In genomic region chrX:16852617-16853179, GRCh38 we compare ENCODE assay signal across 17 cellular contexts. TPM values are rescaled to one million over a fixed set of nuclear protein-coding genes. Genes with fewer than 3 reads are reported as not detected.
DNase-seq lines count a peak whose midpoint lies in the region; ATAC-seq and TF ChIP-seq lines count a peak whose summit lies in the region.
"Had no signal": no experiment of that assay in that cellular context is flagged by ENCODE, and none has a peak within 500 bp of the region (broad histone marks: within the 10 kb centered on the region; RNA-seq: fewer than 3 reads in every experiment).

No MANE protein-coding gene starts in this region.

- no peaks in the 10 kb centered on the region for H3K27me3 Mint-ChIP-seq in activated CD4-positive, alpha-beta memory T cell treated with anti-CD3 and anti-CD28 coated beads for 36 hours
- H3K27me3 Mint-ChIP-seq in activated CD4-positive, alpha-beta memory T cell treated with anti-CD3 and anti-CD28 coated beads, Interleukin-2, amount 10 ng/mL, durations not matched to agents 7 days and 5 days: no peaks in the 10 kb centered on the region
- no peaks in the 10 kb centered on the region for H3K27me3 Mint-ChIP-seq in Caco-2 (ENCODE audit: insufficient read depth, unreplicated experiment)
- H3K27me3 Mint-ChIP-seq in naive thymus-derived CD4-positive, alpha-beta T cell: no peaks in the 10 kb centered on the region
- H3K27me3 Mint-ChIP-seq: T-cell had no signal

- no peak overlapping the region for H3K4me3 Mint-ChIP-seq in activated CD4-positive, alpha-beta memory T cell treated with anti-CD3 and anti-CD28 coated beads for 36 hours
- H3K4me3 Mint-ChIP-seq in activated CD4-positive, alpha-beta memory T cell treated with anti-CD3 and anti-CD28 coated beads, Interleukin-2, amount 10 ng/mL, durations not matched to agents 7 days and 5 days: no peak overlapping the region
- H3K4me3 Mint-ChIP-seq in Caco-2 (ENCODE audit: unreplicated experiment): no peak overlapping the region
- no peak overlapping the region for H3K4me3 Mint-ChIP-seq in naive thymus-derived CD4-positive, alpha-beta T cell
- H3K4me3 Mint-ChIP-seq: T-cell had no signal

- ATAC-seq in Panc1 (no peak), HG03139 (IDR thresholded peaks at IDR 0.05; ENCODE audit: unreplicated experiment) (no peak)
- ATAC-seq in naive thymus-derived CD4-positive, alpha-beta T cell: peak; percentile 72
- ATAC-seq: T-cell had no signal

- intact Hi-C loops in activated CD4-positive, alpha-beta memory T cell treated with anti-CD3 and anti-CD28 coated beads for 36 hours (cut with micrococcal nuclease): loop anchor here (2.0 kb wide), 1 partner anchor 16 kb away; no protein-coding TSS in a partner anchor
- intact Hi-C loops in Caco-2 (cut with micrococcal nuclease; ENCODE audit: unreplicated experiment): no loop called here
- intact Hi-C loops in Panc1 (cut with micrococcal nuclease; ENCODE audit: unreplicated experiment): no loop called here
- intact Hi-C loops in naive thymus-derived CD4-positive, alpha-beta T cell (cut with micrococcal nuclease): no loop called here
- intact Hi-C loops in transverse colon (cut with DNase I; ENCODE audit: low total_unique reads): no loop called here

- CTCF ChIA-PET in activated CD4-positive, alpha-beta memory T cell treated with anti-CD3 and anti-CD28 coated beads for 36 hours (lab: Charles Lee): interaction anchor here (0.7 to 1.1 kb wide), 2 partner anchors 27 to 32 kb away, joined by 3 to 4 read pairs; no protein-coding TSS in a partner anchor
- CTCF ChIA-PET in activated CD4-positive, alpha-beta memory T cell treated with anti-CD3 and anti-CD28 coated beads, Interleukin-2, amount 10 ng/mL, durations not matched to agents 7 days and 5 days (lab: Charles Lee): interaction anchor here (1.3 kb wide), 1 partner anchor 31 kb away, joined by 3 read pairs; no protein-coding TSS in a partner anchor
- CTCF ChIA-PET in Caco-2 (lab: Charles Lee): no interaction called here
- CTCF ChIA-PET in Panc1 (lab: Charles Lee): no interaction called here
- CTCF ChIA-PET in naive thymus-derived CD4-positive, alpha-beta T cell (lab: Charles Lee): interaction anchor here (0.6 kb wide), 1 partner anchor 18 kb away, joined by 7 read pairs; no protein-coding TSS in a partner anchor

- no peak overlapping the region for H3K27ac ChIP-seq in Panc1 (ENCODE audit: low read length)
- no peak overlapping the region for H3K27ac ChIP-seq in naive thymus-derived CD4-positive, alpha-beta T cell (ENCODE audit: low read depth, low read length)
- H3K27ac ChIP-seq in transverse colon: no peak overlapping the region
- H3K27ac ChIP-seq: BLaER1 had no signal

- peak overlapping the region; percentile 60 for H3K27ac Mint-ChIP-seq in activated CD4-positive, alpha-beta memory T cell treated with anti-CD3 and anti-CD28 coated beads for 36 hours
- H3K27ac Mint-ChIP-seq in activated CD4-positive, alpha-beta memory T cell treated with anti-CD3 and anti-CD28 coated beads, Interleukin-2, amount 10 ng/mL, durations not matched to agents 7 days and 5 days: no peak overlapping the region
- no peak overlapping the region for H3K27ac Mint-ChIP-seq in Caco-2 (ENCODE audit: unreplicated experiment)
- H3K27ac Mint-ChIP-seq in naive thymus-derived CD4-positive, alpha-beta T cell: no peak overlapping the region
- H3K27ac Mint-ChIP-seq: T-cell had no signal

- BruUV-seq in Caco-2 (replicated peaks; lab: Mats Ljungman, UMichigan): TSS peak; percentile 16
- TSS peak; percentile 45 for BruUV-seq in Panc1 (replicated peaks; lab: Mats Ljungman, UMichigan)

- WGBS in transverse colon (ENCODE audit: low coverage in 1 of 2), 2 donors: 91 to 100% methylated on average over 1 to 12 of the region's 12 CpGs

- POLR2A ChIA-PET in activated CD4-positive, alpha-beta memory T cell treated with anti-CD3 and anti-CD28 coated beads for 36 hours (lab: Charles Lee): no interaction called here
- POLR2A ChIA-PET in activated CD4-positive, alpha-beta memory T cell treated with anti-CD3 and anti-CD28 coated beads, Interleukin-2, amount 10 ng/mL, durations not matched to agents 7 days and 5 days (lab: Charles Lee): interaction anchor here (0.6 to 1.2 kb wide), 2 partner anchors 8 to 20 kb away, joined by 3 to 4 read pairs; no protein-coding TSS in a partner anchor
- POLR2A ChIA-PET in Caco-2 (lab: Charles Lee): no interaction called here
- POLR2A ChIA-PET in Panc1 (lab: Charles Lee): no interaction called here
- POLR2A ChIA-PET in naive thymus-derived CD4-positive, alpha-beta T cell (lab: Charles Lee): no interaction called here

- H3K9me3 Mint-ChIP-seq in activated CD4-positive, alpha-beta memory T cell treated with anti-CD3 and anti-CD28 coated beads for 36 hours: no peaks in the 10 kb centered on the region
- no peaks in the 10 kb centered on the region for H3K9me3 Mint-ChIP-seq in activated CD4-positive, alpha-beta memory T cell treated with anti-CD3 and anti-CD28 coated beads, Interleukin-2, amount 10 ng/mL, durations not matched to agents 7 days and 5 days
- H3K9me3 Mint-ChIP-seq in Caco-2 (ENCODE audit: unreplicated experiment): no peaks in the 10 kb centered on the region
- peaks cover 0 to 3% (median 0%) of the 10 kb centered on the region in 11 donors for H3K9me3 Mint-ChIP-seq in naive thymus-derived CD4-positive, alpha-beta T cell
- H3K9me3 Mint-ChIP-seq: T-cell had no signal

- H3K27me3 ChIP-seq in Caco-2 (replicated peaks; ENCODE audit: control insufficient read depth, insufficient read depth, low read length) (no peaks in the 10 kb centered on the region), Panc1 (ENCODE audit: control insufficient read depth, insufficient read depth, low read length) (no peaks in the 10 kb centered on the region), transverse colon (no peaks in the 10 kb centered on the region)
- H3K27me3 ChIP-seq in naive thymus-derived CD4-positive, alpha-beta T cell (ENCODE audit: control insufficient read depth in 2 of 2, insufficient read depth in 2 of 2, low read length in 2 of 2): no peaks in the 10 kb centered on the region
- H3K27me3 ChIP-seq: BLaER1 had no signal

- no peak for TF ChIP-seq POLR2A in transverse colon (IDR thresholded peaks at IDR 0.05)

- no peaks in the 10 kb centered on the region; the same call in 1 of the 2 replicates for H3K36me3 ChIP-seq in Caco-2 (ENCODE audit: control insufficient read depth, insufficient read depth, low read length)
- H3K36me3 ChIP-seq in Panc1 (ENCODE audit: control insufficient read depth, insufficient read depth, low read length): peaks cover 11% of the 10 kb centered on the region
- peaks cover 3 to 55% (median 4%) of the 10 kb centered on the region in 3 experiments for H3K36me3 ChIP-seq in naive thymus-derived CD4-positive, alpha-beta T cell (ENCODE audit: control insufficient read depth in 2 of 3, insufficient read depth in 3 of 3, low read length in 3 of 3)
- no peaks in the 10 kb centered on the region for H3K36me3 ChIP-seq in transverse colon

- H3K4me3 ChIP-seq in Caco-2 (ENCODE audit: low read depth, low read length) (no peak overlapping the region), Panc1 (ENCODE audit: low read depth in 2 of 2, low read length in 2 of 2) (no peak overlapping the region), transverse colon (no peak overlapping the region)
- no peak overlapping the region for H3K4me3 ChIP-seq in naive thymus-derived CD4-positive, alpha-beta T cell (ENCODE audit: low read length)
- H3K4me3 ChIP-seq: BLaER1 had no signal

- peak; percentile 12 for DNase-seq in activated CD4-positive, alpha-beta memory T cell treated with anti-CD3 and anti-CD28 coated beads for 36 hours
- DNase-seq in activated CD4-positive, alpha-beta memory T cell treated with anti-CD3 and anti-CD28 coated beads, Interleukin-2, amount 10 ng/mL, durations not matched to agents 7 days and 5 days: no peak
- DNase-seq in Caco-2 (no peak), Panc1 (ENCODE audit: low read depth, low spot score) (no peak), transverse colon (no peak)
- no peak for DNase-seq in naive thymus-derived CD4-positive, alpha-beta T cell
- no peak for DNase-seq in stimulated activated CD4-positive, alpha-beta T cell treated with anti-CD3 and anti-CD28 coated beads, Interleukin-4, amount 100 ng/mL, for 1 hour
- DNase-seq: NCI-H1694 treated with DMSO at 0.1 percent for 48 hours, NCI-H2227 treated with DMSO at 0.1 percent for 48 hours, NCI-H82, nucleus accumbens, OCI-M1, retina, substantia nigra, T-cell had no signal

- peaks cover 55% of the 10 kb centered on the region for H3K4me1 Mint-ChIP-seq in activated CD4-positive, alpha-beta memory T cell treated with anti-CD3 and anti-CD28 coated beads for 36 hours (ENCODE audit: low read depth)
- peaks cover 33% of the 10 kb centered on the region for H3K4me1 Mint-ChIP-seq in activated CD4-positive, alpha-beta memory T cell treated with anti-CD3 and anti-CD28 coated beads, Interleukin-2, amount 10 ng/mL, durations not matched to agents 7 days and 5 days
- H3K4me1 Mint-ChIP-seq in Caco-2 (ENCODE audit: low read depth, unreplicated experiment): no peaks in the 10 kb centered on the region
- H3K4me1 Mint-ChIP-seq in naive thymus-derived CD4-positive, alpha-beta T cell: peaks cover 0 to 15% (median 0%) of the 10 kb centered on the region in 7 donors

- TF ChIP-seq EP300 in transverse colon (IDR thresholded peaks at IDR 0.05; ENCODE audit: low read depth): no peak

- peaks cover 47% of the 10 kb centered on the region for H3K36me3 Mint-ChIP-seq in activated CD4-positive, alpha-beta memory T cell treated with anti-CD3 and anti-CD28 coated beads for 36 hours
- H3K36me3 Mint-ChIP-seq in activated CD4-positive, alpha-beta memory T cell treated with anti-CD3 and anti-CD28 coated beads, Interleukin-2, amount 10 ng/mL, durations not matched to agents 7 days and 5 days (ENCODE audit: low read depth): peaks cover 70% of the 10 kb centered on the region
- H3K36me3 Mint-ChIP-seq in Caco-2 (ENCODE audit: insufficient read depth, unreplicated experiment): peaks cover 61% of the 10 kb centered on the region
- peaks cover 3 to 74% (median 9%) of the 10 kb centered on the region in 5 donors for H3K36me3 Mint-ChIP-seq in naive thymus-derived CD4-positive, alpha-beta T cell

- H3K9me3 ChIP-seq in Caco-2 (no peaks in the 10 kb centered on the region), Panc1 (ENCODE audit: control insufficient read depth, insufficient read depth, low read depth, low read length) (no peaks in the 10 kb centered on the region), transverse colon (no peaks in the 10 kb centered on the region)
- no peaks in the 10 kb centered on the region for H3K9me3 ChIP-seq in naive thymus-derived CD4-positive, alpha-beta T cell (ENCODE audit: control insufficient read depth in 2 of 3, low read length in 3 of 3)
- H3K9me3 ChIP-seq: BLaER1 had no signal

- no peaks in the 10 kb centered on the region for H3K4me1 ChIP-seq in Caco-2
- no peaks in the 10 kb centered on the region for H3K4me1 ChIP-seq in Panc1 (ENCODE audit: control insufficient read depth, insufficient read depth, low read length)
- H3K4me1 ChIP-seq in naive thymus-derived CD4-positive, alpha-beta T cell (ENCODE audit: control insufficient read depth in 2 of 2, insufficient read depth in 2 of 2, low read length in 2 of 2): no peaks in the 10 kb centered on the region
- no peaks in the 10 kb centered on the region for H3K4me1 ChIP-seq in transverse colon
- H3K4me1 ChIP-seq: BLaER1 had no signal

- in situ Hi-C loops in Panc1 (cut with HindIII; ENCODE audit: low pct_unique_long_range_greater_than_20kb, low sequenced_read_pairs): no loop called here
- in situ Hi-C loops in transverse colon (cut with MboI; ENCODE audit: low pct_ligation_motif_present in 1 of 4, low pct_unique_long_range_greater_than_20kb in 1 of 4, low sequenced_read_pairs in 3 of 4): no loop called here

- TF ChIP-seq CTCF in Caco-2 (IDR thresholded peaks at IDR 0.05; ENCODE audit: insufficient read depth in 1 of 2, low read depth in 1 of 2, low read length in 1 of 2, severe bottlenecking in 1 of 2, unreplicated experiment in 1 of 2) (no peak), Panc1 (IDR thresholded peaks at IDR 0.05) (no peak), transverse colon (IDR thresholded peaks at IDR 0.05) (no peak)

RNA-seq across cellular contexts. Expression of gene RBBP7, which starts 17.5 kb away (rescaled TPM):
- total RNA-seq in activated CD4-positive, alpha-beta memory T cell treated with anti-CD3 and anti-CD28 coated beads for 36 hours: 100 to 1,000 TPM; 213 to 216 TPM
- total RNA-seq in activated CD4-positive, alpha-beta memory T cell treated with anti-CD3 and anti-CD28 coated beads, Interleukin-2, amount 10 ng/mL, durations not matched to agents 7 days and 5 days: 100 to 1,000 TPM; 137 to 140 TPM
- total RNA-seq in Caco-2 (2022): 129 and 131 TPM in 2 replicates
- total RNA-seq in Panc1 (2021; ENCODE audit: unreplicated experiment): 95.8 TPM
- 86.5 TPM for polyA plus RNA-seq in Panc1 (2012; ENCODE audit: insufficient read length)
- 100 to 1,000 TPM in 1 of 5 experiments, 10 to 100 TPM in 4; 82.9 to 112 (median 94.6) TPM for total RNA-seq in naive thymus-derived CD4-positive, alpha-beta T cell
- 100 to 1,000 TPM; 115 to 145 TPM for polyA plus RNA-seq in naive thymus-derived CD4-positive, alpha-beta T cell
- total RNA-seq in transverse colon: 10 to 100 TPM; 32.2 to 67.4 (median 55.2) TPM

Comparison
In these comparisons a context has a peak if more than half of its experiments do, and no peak if none do; other contexts are left out.
1. CTCF ChIA-PET loops: an anchor here in activated CD4-positive, alpha-beta memory T cell treated with anti-CD3 and anti-CD28 coated beads for 36 hours (0.7 to 1.1 kb wide), activated CD4-positive, alpha-beta memory T cell treated with anti-CD3 and anti-CD28 coated beads, Interleukin-2, amount 10 ng/mL, durations not matched to agents 7 days and 5 days (1.3 kb wide) and naive thymus-derived CD4-positive, alpha-beta T cell (0.6 kb wide); none called in Caco-2 and Panc1.